12 cellular contexts compared by ENCODE assay signal in genomic region chr1:207841318-207841717, GRCh38.
"Had no signal": no experiment of that assay in that cellular context is flagged by ENCODE, and none has a peak within 500 bp of the region (broad histone marks: within the 10 kb centered on the region; RNA-seq: fewer than 3 reads in every experiment).

No MANE protein-coding gene starts in this region.

- H3K4me3 Mint-ChIP-seq: activated CD4-positive, alpha-beta memory T cell treated with anti-CD3 and anti-CD28 coated beads, Interleukin-2, amount 10 ng/mL, durations not matched to agents 7 days and 5 days; activated naive CD4-positive, alpha-beta T cell treated with anti-CD3 and anti-CD28 coated beads, Interleukin-2, amount 10 ng/mL, durations not matched to agents 7 days and 5 days had no signal

- H3K27ac Mint-ChIP-seq: activated CD4-positive, alpha-beta memory T cell treated with anti-CD3 and anti-CD28 coated beads, Interleukin-2, amount 10 ng/mL, durations not matched to agents 7 days and 5 days; activated naive CD4-positive, alpha-beta T cell treated with anti-CD3 and anti-CD28 coated beads, Interleukin-2, amount 10 ng/mL, durations not matched to agents 7 days and 5 days had no signal

- H3K9me3 Mint-ChIP-seq: activated naive CD4-positive, alpha-beta T cell treated with anti-CD3 and anti-CD28 coated beads, Interleukin-2, amount 10 ng/mL, durations not matched to agents 7 days and 5 days; nephron had no signal

- ATAC-seq: gastroesophageal sphincter had no signal

- H3K27me3 Mint-ChIP-seq: activated CD4-positive, alpha-beta memory T cell treated with anti-CD3 and anti-CD28 coated beads, Interleukin-2, amount 10 ng/mL, durations not matched to agents 7 days and 5 days; activated naive CD4-positive, alpha-beta T cell treated with anti-CD3 and anti-CD28 coated beads, Interleukin-2, amount 10 ng/mL, durations not matched to agents 7 days and 5 days had no signal

- DNase-seq: activated CD4-positive, alpha-beta memory T cell treated with anti-CD3 and anti-CD28 coated beads, Interleukin-2, amount 10 ng/mL, durations not matched to agents 7 days and 5 days; activated CD8-positive, alpha-beta memory T cell treated with anti-CD3 and anti-CD28 coated beads, Interleukin-2, amount 50 U/mL, for 4 hours; activated naive CD4-positive, alpha-beta T cell treated with anti-CD3 and anti-CD28 coated beads, Interleukin-2, amount 10 ng/mL, durations not matched to agents 7 days and 5 days; adrenal gland; colonic mucosa; effector memory CD4-positive, alpha-beta T cell; mesendoderm; stimulated activated CD4-positive, alpha-beta T cell treated with anti-CD3 and anti-CD28 coated beads, Interleukin-15, amount 100 ng/mL, for 24 hours; stimulated activated CD4-positive, alpha-beta T cell treated with anti-CD3 and anti-CD28 coated beads, Interleukin-4, amount 100 ng/mL, for 4 hours; stomach had no signal
